8 cellular contexts compared by ENCODE assay signal in genomic region chr7:1144269-1144771, GRCh38. TPM values are rescaled to one million over a fixed set of nuclear protein-coding genes. Genes with fewer than 3 reads are reported as not detected.
DNase-seq lines count a peak whose midpoint lies in the region; ATAC-seq and TF ChIP-seq lines count a peak whose summit lies in the region.

No MANE protein-coding gene starts in this region.

- H3K27me3 Mint-ChIP-seq in nephron (ENCODE audit: low read depth), result no peaks in the 10 kb centered on the region

- H3K4me3 Mint-ChIP-seq in nephron, result no peak overlapping the region

- no peaks in the 10 kb centered on the region for H3K4me1 Mint-ChIP-seq in nephron

- H3K27ac Mint-ChIP-seq in nephron, result no peak overlapping the region

- H3K9me3 Mint-ChIP-seq in nephron, result no peaks in the 10 kb centered on the region

- TF ChIP-seq CTCF in nephron (IDR thresholded peaks at IDR 0.05; ENCODE audit: unreplicated experiment in 3 of 3), result peak in 2 of 3 experiments; percentile 19 to 28
- TF ChIP-seq CTCF in omental fat pad (IDR thresholded peaks at IDR 0.05), result no peak

- H3K36me3 Mint-ChIP-seq in nephron (ENCODE audit: low read depth), result no peaks in the 10 kb centered on the region

- peak; percentile 55 for DNase-seq in EH (ENCODE audit: low read depth)
- DNase-seq in NCI-H2107 treated with DMSO at 0.1 percent for 48 hours (lab: John Stamatoyannopoulos, UW; ENCODE audit: unreplicated experiment), result peak; percentile 59
- DNase-seq in cerebellar nuclear complex (lab: John Stamatoyannopoulos, UW), result peak; percentile 22 to 53
- DNase-seq in omental fat pad (ENCODE audit: low spot score), result no peak
- DNase-seq in NCI-H1930 (lab: John Stamatoyannopoulos, UW), result no peak

- ATAC-seq in HG02981 (IDR thresholded peaks at IDR 0.05; ENCODE audit: unreplicated experiment) (no peak), GM18861 (IDR thresholded peaks at IDR 0.05; ENCODE audit: unreplicated experiment) (no peak), omental fat pad (ENCODE audit: low FRiP score) (no peak)

RNA-seq across cellular contexts. Expression of gene ZFAND2A, which starts 15.7 kb away (rescaled TPM):
- 10 to 100 TPM; 17.3 to 77.5 (median 28.4) TPM for total RNA-seq in omental fat pad

RNA-seq across cellular contexts. Expression of gene GPER1, which starts 56.4 kb away (rescaled TPM):
- 10 to 100 TPM in 1 of 4 donors, 1 to 10 TPM in 3; 3.2 to 18.9 (median 4.1) TPM for total RNA-seq in omental fat pad

Comparison
In these comparisons a context has a peak if more than half of its experiments do, and no peak if none do; other contexts are left out.
1. DNase-seq: peak in EH (single experiment), NCI-H2107 treated with DMSO at 0.1 percent for 48 hours (single experiment) and cerebellar nuclear complex (2 of 2); none in omental fat pad (single experiment) and NCI-H1930 (0 of 2).
2. CTCF ChIP-seq: peak in nephron (2 of 3); none in omental fat pad (0 of 3).